In the genomic region with DNA sequence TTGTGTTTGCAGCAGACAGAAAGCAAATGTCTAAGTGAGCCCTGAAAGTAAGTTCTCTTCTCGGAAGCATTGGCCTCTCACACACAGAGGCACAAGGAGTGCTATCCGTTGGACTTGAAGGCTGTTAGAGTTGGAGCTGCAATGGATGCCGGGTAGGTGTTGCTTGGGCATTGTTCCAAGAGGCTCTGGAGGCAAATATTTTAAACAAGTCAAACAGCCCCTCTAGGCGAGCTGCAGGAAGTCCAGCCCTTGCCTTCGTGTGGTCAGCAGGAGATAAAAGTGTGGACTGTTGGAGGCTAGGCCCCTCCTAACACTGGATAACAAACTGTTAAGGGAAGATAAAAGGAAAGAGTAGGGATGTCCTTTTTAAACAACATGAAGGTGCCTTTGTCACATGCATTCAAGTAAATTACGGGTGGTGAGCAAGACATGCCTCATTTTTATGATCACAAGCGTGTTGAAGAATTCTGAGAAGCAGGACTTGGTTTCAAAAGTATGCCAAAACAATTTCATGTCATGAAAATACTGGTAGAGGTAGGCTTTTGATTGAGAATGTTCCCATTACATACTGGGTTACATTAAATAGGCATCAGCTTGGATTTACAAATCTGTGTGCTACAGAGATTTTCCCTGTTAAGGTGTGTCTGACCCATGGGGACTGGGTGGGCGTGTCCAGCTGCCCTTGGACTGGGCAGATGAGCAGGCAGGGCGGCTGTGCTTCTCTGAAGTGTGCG, we compare ENCODE assay signal across 1 cellular context.
A peak's percentile ranks its signal among the peaks of the same experiment; 100 is the strongest.
TF ChIP-seq lines count a peak whose summit lies in the region.

No MANE protein-coding gene starts in this region.

TF ChIP-seq in HepG2, 621 proteins besides CTCF, POLR2A, EP300 and RAD21 (continued from another document):
- TF ChIP-seq HDAC6 (IDR thresholded peaks at IDR 0.05; ENCODE audit: low read depth, low read length) (no peak), FUBP1 (CRISPR knock-in tag; IDR thresholded peaks at IDR 0.05; ENCODE audit: borderline replicate concordance) (no peak), RFXAP (CRISPR knock-in tag; IDR thresholded peaks at IDR 0.05; ENCODE audit: borderline replicate concordance) (no peak; the same call in 1 of the 2 replicates), ZBTB7A (CRISPR knock-in tag; IDR thresholded peaks at IDR 0.05) (no peak), HNF4G (IDR thresholded peaks at IDR 0.05; ENCODE audit: borderline replicate concordance, low read depth, low read length) (peak; percentile 4; the same call in 1 of the 2 replicates), HNF4G (CRISPR knock-in tag; IDR thresholded peaks at IDR 0.05; ENCODE audit: borderline replicate concordance, low read depth) (no peak), ZNF234 (CRISPR knock-in tag; conservative IDR thresholded peaks at IDR 0.05) (0 out of 2 replicates have a peak, but pooled peaks have one; percentile 1), KIAA2018 (CRISPR knock-in tag; IDR thresholded peaks at IDR 0.05; ENCODE audit: borderline replicate concordance) (no peak), ONECUT2 (CRISPR knock-in tag; IDR thresholded peaks at IDR 0.05) (no peak), ZNF350 (CRISPR knock-in tag; IDR thresholded peaks at IDR 0.05; ENCODE audit: borderline replicate concordance, low read depth) (peak; percentile 17; the same call in 1 of the 2 replicates), DPF2 (CRISPR knock-in tag; IDR thresholded peaks at IDR 0.05; ENCODE audit: borderline replicate concordance, low read depth) (no peak; the same call in 1 of the 2 replicates), SMAD9 (CRISPR knock-in tag; IDR thresholded peaks at IDR 0.05) (0 out of 2 replicates have a peak, but pooled peaks have one; percentile 44), BRD4 (CRISPR knock-in tag; IDR thresholded peaks at IDR 0.05) (peak; percentile 85), ZNF674 (CRISPR knock-in tag; IDR thresholded peaks at IDR 0.05; ENCODE audit: low read depth) (no peak), MTERF4 (CRISPR knock-in tag; IDR thresholded peaks at IDR 0.05) (no peak), ZNF547 (CRISPR knock-in tag; IDR thresholded peaks at IDR 0.05) (no peak), GZF1 (CRISPR knock-in tag; IDR thresholded peaks at IDR 0.05) (no peak), ZNF83 (CRISPR knock-in tag; IDR thresholded peaks at IDR 0.05; ENCODE audit: borderline replicate concordance) (0 out of 2 replicates have a peak, but pooled peaks have one; percentile 10), ZNF740 (CRISPR knock-in tag; IDR thresholded peaks at IDR 0.05) (no peak), ARNTL (CRISPR knock-in tag; IDR thresholded peaks at IDR 0.05) (peak; percentile 68)
